In genomic region chr1:157080714-157081113, GRCh38 we compare ENCODE assay signal across 31 cellular contexts. TPM values are rescaled to one million over a fixed set of nuclear protein-coding genes. Genes with fewer than 3 reads are reported as not detected.
"Had no signal": no experiment of that assay in that cellular context is flagged by ENCODE, and none has a peak within 500 bp of the region (broad histone marks: within the 10 kb centered on the region; RNA-seq: fewer than 3 reads in every experiment).

No MANE protein-coding gene starts in this region.

- H3K4me1 ChIP-seq: ascending aorta, breast epithelium, colonic mucosa, foreskin keratinocyte, gastrocnemius medialis, heart left ventricle had no signal

- DNase-seq: activated B cell treated with CpG ODN at 0.5 μM for 24 hours; activated CD4-positive, alpha-beta T cell treated with anti-CD3 and anti-CD28 coated beads for 48 hours; activated CD4-positive, alpha-beta T cell treated with anti-CD3 and anti-CD28 coated beads, Interleukin-2, amount 50 U/mL, for 1 hour; activated CD4-positive, alpha-beta T cell treated with anti-CD3 and anti-CD28 coated beads, Interleukin-2, amount 50 U/mL, for 48 hours; activated gamma-delta T cell; activated naive CD4-positive, alpha-beta T cell; activated naive CD4-positive, alpha-beta T cell treated with anti-CD3 and anti-CD28 coated beads, Interleukin-2, amount 10 ng/mL, durations not matched to agents 7 days and 5 days; activated naive CD8-positive, alpha-beta T cell treated with anti-CD3 and anti-CD28 coated beads, Interleukin-2, amount 10 ng/mL, durations not matched to agents 7 days and 5 days; activated T-cell treated with anti-CD3 and anti-CD28 coated beads for 4 hours; activated T-cell treated with anti-CD3 and anti-CD28 coated beads, Interleukin-2, amount 50 U/mL, for 24 hours; activated T-cell treated with anti-CD3 and anti-CD28 coated beads, Interleukin-2, amount 50 U/mL, for 72 hours; central memory CD4-positive, alpha-beta T cell; cerebellar nuclear complex; colonic mucosa; effector CD8-positive, alpha-beta T cell; foreskin keratinocyte; gastrocnemius medialis; glutamatergic neuron; heart left ventricle; T-helper 2 cell had no signal

- H3K27ac Mint-ChIP-seq: activated B cell treated with CpG ODN at 0.5 μM for 24 hours; activated naive CD4-positive, alpha-beta T cell treated with anti-CD3 and anti-CD28 coated beads, Interleukin-2, amount 10 ng/mL, durations not matched to agents 7 days and 5 days; activated naive CD4-positive, alpha-beta T cell treated with anti-CD3 and anti-CD28 coated beads, Interleukin-2, amount 50 U/mL, for 72 hours; activated naive CD8-positive, alpha-beta T cell treated with anti-CD3 and anti-CD28 coated beads, Interleukin-2, amount 10 ng/mL, durations not matched to agents 7 days and 5 days; activated T-cell treated with anti-CD3 and anti-CD28 coated beads, Interleukin-2, amount 50 U/mL, for 24 hours; activated T-cell treated with anti-CD3 and anti-CD28 coated beads, Interleukin-2, amount 50 U/mL, for 72 hours had no signal

- H3K27ac ChIP-seq: ascending aorta, breast epithelium, cardiac muscle cell, colonic mucosa, epithelial cell of prostate, foreskin keratinocyte, gastrocnemius medialis, heart left ventricle had no signal

- H3K9me3 Mint-ChIP-seq: activated B cell treated with CpG ODN at 0.5 μM for 24 hours; activated naive CD4-positive, alpha-beta T cell treated with anti-CD3 and anti-CD28 coated beads, Interleukin-2, amount 10 ng/mL, durations not matched to agents 7 days and 5 days; activated naive CD4-positive, alpha-beta T cell treated with anti-CD3 and anti-CD28 coated beads, Interleukin-2, amount 50 U/mL, for 72 hours; activated naive CD8-positive, alpha-beta T cell treated with anti-CD3 and anti-CD28 coated beads, Interleukin-2, amount 10 ng/mL, durations not matched to agents 7 days and 5 days; activated T-cell treated with anti-CD3 and anti-CD28 coated beads, Interleukin-2, amount 50 U/mL, for 24 hours; activated T-cell treated with anti-CD3 and anti-CD28 coated beads, Interleukin-2, amount 50 U/mL, for 72 hours had no signal

- H3K4me1 Mint-ChIP-seq: activated B cell treated with CpG ODN at 0.5 μM for 24 hours; activated naive CD4-positive, alpha-beta T cell treated with anti-CD3 and anti-CD28 coated beads, Interleukin-2, amount 10 ng/mL, durations not matched to agents 7 days and 5 days had no signal

- H3K36me3 Mint-ChIP-seq: activated naive CD4-positive, alpha-beta T cell treated with anti-CD3 and anti-CD28 coated beads, Interleukin-2, amount 10 ng/mL, durations not matched to agents 7 days and 5 days; activated naive CD4-positive, alpha-beta T cell treated with anti-CD3 and anti-CD28 coated beads, Interleukin-2, amount 50 U/mL, for 72 hours; activated naive CD8-positive, alpha-beta T cell treated with anti-CD3 and anti-CD28 coated beads, Interleukin-2, amount 10 ng/mL, durations not matched to agents 7 days and 5 days; brain had no signal

- H3K27me3 ChIP-seq: ascending aorta, breast epithelium, cardiac muscle cell, colonic mucosa, gastrocnemius medialis had no signal

- H3K4me3 Mint-ChIP-seq: activated B cell treated with CpG ODN at 0.5 μM for 24 hours; activated naive CD4-positive, alpha-beta T cell treated with anti-CD3 and anti-CD28 coated beads, Interleukin-2, amount 10 ng/mL, durations not matched to agents 7 days and 5 days; activated naive CD8-positive, alpha-beta T cell treated with anti-CD3 and anti-CD28 coated beads, Interleukin-2, amount 10 ng/mL, durations not matched to agents 7 days and 5 days; activated T-cell treated with anti-CD3 and anti-CD28 coated beads, Interleukin-2, amount 50 U/mL, for 24 hours; activated T-cell treated with anti-CD3 and anti-CD28 coated beads, Interleukin-2, amount 50 U/mL, for 72 hours; brain had no signal

- H3K36me3 ChIP-seq: ascending aorta, breast epithelium, cardiac muscle cell, colonic mucosa, gastrocnemius medialis, heart left ventricle had no signal

- H3K9me3 ChIP-seq: ascending aorta, breast epithelium, colonic mucosa, gastrocnemius medialis, heart left ventricle had no signal

- ATAC-seq: activated CD4-positive, CD25-positive, alpha-beta regulatory T cell treated with anti-CD3 and anti-CD28 coated beads, Interleukin-2, amount 50 U/mL, for 24 hours; activated naive CD4-positive, alpha-beta T cell treated with anti-CD3 and anti-CD28 coated beads, Interleukin-2, amount 50 U/mL, for 72 hours; activated T-cell treated with anti-CD3 and anti-CD28 coated beads, Interleukin-2, amount 50 U/mL, for 72 hours; esophagus mucosa; foreskin keratinocyte; gastrocnemius medialis; heart left ventricle had no signal

- H3K4me3 ChIP-seq: ascending aorta, breast epithelium, cardiac muscle cell, colonic mucosa, gastrocnemius medialis, heart left ventricle had no signal

RNA-seq across cellular contexts. Expression of gene ETV3L, which starts 18.9 kb away (rescaled TPM):
- total RNA-seq: activated B cell treated with CpG ODN at 0.5 μM for 24 hours; activated naive CD4-positive, alpha-beta T cell treated with anti-CD3 and anti-CD28 coated beads, Interleukin-2, amount 50 U/mL, for 72 hours; activated naive CD8-positive, alpha-beta T cell treated with anti-CD3 and anti-CD28 coated beads, Interleukin-2, amount 10 ng/mL, durations not matched to agents 7 days and 5 days; activated T-cell treated with anti-CD3 and anti-CD28 coated beads, Interleukin-2, amount 50 U/mL, for 72 hours; ascending aorta; breast epithelium; cardiac muscle cell; colonic mucosa; dermis microvascular lymphatic vessel endothelial cell; endothelial cell of umbilical vein; esophagus mucosa; foreskin keratinocyte; gastrocnemius medialis; heart left ventricle; T-helper 1 cell treated with Interleukin-12 subunit alpha and Interleukin-12 subunit beta and Interleukin-4 antibody, amounts not matched to agents 30 ng/mL and 1 ng/mL, for 36 hours had no signal
- polyA plus RNA-seq: cardiac muscle cell, endothelial cell of umbilical vein, foreskin keratinocyte, heart left ventricle had no signal
